In genomic region chr19:43774103-43774939, GRCh38 we compare ENCODE assay signal across 1 cellular context.
TF ChIP-seq lines count a peak whose summit lies in the region.

No MANE protein-coding gene starts in this region.

TF ChIP-seq in HepG2, 621 proteins besides CTCF, POLR2A, EP300 and RAD21 (continued from another document and continues in another):
- TF ChIP-seq ZNF143 (CRISPR knock-in tag; IDR thresholded peaks at IDR 0.05) (no peak), ZBTB38 (CRISPR knock-in tag; IDR thresholded peaks at IDR 0.05) (peak; percentile 38; the same call in 1 of the 2 replicates), MXI1 (IDR thresholded peaks at IDR 0.05; ENCODE audit: borderline replicate concordance, low read depth, low read length) (peak; percentile 36; the same call in 1 of the 3 replicates), ZBTB25 (CRISPR knock-in tag; IDR thresholded peaks at IDR 0.05) (0 out of 2 replicates have a peak, but pooled peaks have one; percentile 39), ZNF703 (CRISPR knock-in tag; IDR thresholded peaks at IDR 0.05; ENCODE audit: borderline replicate concordance) (no peak), ZNF34 (CRISPR knock-in tag; IDR thresholded peaks at IDR 0.05; ENCODE audit: borderline replicate concordance) (0 out of 2 replicates have a peak, but pooled peaks have one; percentile 42), SSRP1 (CRISPR knock-in tag; IDR thresholded peaks at IDR 0.05) (no peak), TFDP1 (CRISPR knock-in tag; IDR thresholded peaks at IDR 0.05; ENCODE audit: borderline replicate concordance) (0 out of 2 replicates have a peak, but pooled peaks have one; percentile 40), KDM1A (CRISPR knock-in tag; IDR thresholded peaks at IDR 0.05) (no peak), ZKSCAN8 (CRISPR knock-in tag; IDR thresholded peaks at IDR 0.05; ENCODE audit: borderline replicate concordance) (no peak), CC2D1A (CRISPR knock-in tag; IDR thresholded peaks at IDR 0.05) (no peak), MIXL1 (CRISPR knock-in tag; IDR thresholded peaks at IDR 0.05) (no peak), ADNP (CRISPR knock-in tag; IDR thresholded peaks at IDR 0.05) (no peak), NFRKB (IDR thresholded peaks at IDR 0.05) (no peak), ZNF350 (CRISPR knock-in tag; IDR thresholded peaks at IDR 0.05; ENCODE audit: borderline replicate concordance, low read depth) (no peak), SAFB2 (CRISPR knock-in tag; IDR thresholded peaks at IDR 0.05; ENCODE audit: borderline replicate concordance, low read depth) (0 out of 2 replicates have a peak, but pooled peaks have one; percentile 43), ZNF770 (CRISPR knock-in tag; IDR thresholded peaks at IDR 0.05) (no peak), KLF13 (CRISPR knock-in tag; IDR thresholded peaks at IDR 0.05) (no peak), ZNF766 (CRISPR knock-in tag; IDR thresholded peaks at IDR 0.05; ENCODE audit: borderline replicate concordance) (no peak), IKZF1 (IDR thresholded peaks at IDR 0.05) (no peak), RXRB (CRISPR knock-in tag; IDR thresholded peaks at IDR 0.05; ENCODE audit: borderline replicate concordance) (peak; percentile 83), KDM5A (IDR thresholded peaks at IDR 0.05; ENCODE audit: borderline replicate concordance, low read length) (no peak), SALL2 (CRISPR knock-in tag; IDR thresholded peaks at IDR 0.05) (no peak), MTA3 (CRISPR knock-in tag; IDR thresholded peaks at IDR 0.05) (no peak), SOX6 (IDR thresholded peaks at IDR 0.05) (no peak), SOX6 (CRISPR knock-in tag; IDR thresholded peaks at IDR 0.05) (no peak), YEATS4 (CRISPR knock-in tag; IDR thresholded peaks at IDR 0.05; ENCODE audit: borderline replicate concordance) (peak; percentile 61; the same call in 1 of the 2 replicates), ZFX (CRISPR knock-in tag; IDR thresholded peaks at IDR 0.05; ENCODE audit: low read depth) (peak; percentile 28; the same call in 1 of the 2 replicates), ZFP90 (CRISPR knock-in tag; IDR thresholded peaks at IDR 0.05; ENCODE audit: borderline replicate concordance) (no peak), FUBP1 (CRISPR knock-in tag; IDR thresholded peaks at IDR 0.05; ENCODE audit: borderline replicate concordance) (no peak), TBP (CRISPR knock-in tag; IDR thresholded peaks at IDR 0.05) (no peak), ARID2 (CRISPR knock-in tag; IDR thresholded peaks at IDR 0.05; ENCODE audit: borderline replicate concordance) (no peak), ZNF615 (CRISPR knock-in tag; IDR thresholded peaks at IDR 0.05; ENCODE audit: borderline replicate concordance) (no peak), MTA1 (CRISPR knock-in tag; IDR thresholded peaks at IDR 0.05; ENCODE audit: borderline replicate concordance) (peak; percentile 66; the same call in 1 of the 2 replicates), NCOR1 (IDR thresholded peaks at IDR 0.05; ENCODE audit: borderline replicate concordance, low read length) (no peak), RBM22 (optimal IDR thresholded peaks at IDR 0.05; ENCODE audit: low read length) (no peak), SIN3A (IDR thresholded peaks at IDR 0.05; ENCODE audit: borderline replicate concordance, low read depth, low read length) (no peak), ZNF205 (CRISPR knock-in tag; IDR thresholded peaks at IDR 0.05) (no peak), NCOA5 (CRISPR knock-in tag; IDR thresholded peaks at IDR 0.05) (no peak), RARA (CRISPR knock-in tag; IDR thresholded peaks at IDR 0.05) (peak; percentile 97), MTF2 (CRISPR knock-in tag; IDR thresholded peaks at IDR 0.05; ENCODE audit: borderline replicate concordance) (no peak), CEBPG (CRISPR knock-in tag; IDR thresholded peaks at IDR 0.05) (0 out of 2 replicates have a peak, but pooled peaks have one; percentile 13), ZNF841 (CRISPR knock-in tag; IDR thresholded peaks at IDR 0.05; ENCODE audit: borderline replicate concordance) (no peak), ARNTL (CRISPR knock-in tag; IDR thresholded peaks at IDR 0.05) (no peak), PLRG1 (conservative IDR thresholded peaks at IDR 0.05) (no peak), ZZZ3 (CRISPR knock-in tag; IDR thresholded peaks at IDR 0.05; ENCODE audit: borderline replicate concordance) (peak; percentile 58; the same call in 1 of the 2 replicates), NR2F6 (IDR thresholded peaks at IDR 0.05) (peak; percentile 54), NR2F6 (CRISPR knock-in tag; IDR thresholded peaks at IDR 0.05) (peak; percentile 81), IKZF5 (CRISPR knock-in tag; IDR thresholded peaks at IDR 0.05) (no peak), ZNF557 (CRISPR knock-in tag; IDR thresholded peaks at IDR 0.05) (no peak), SP4 (CRISPR knock-in tag; IDR thresholded peaks at IDR 0.05) (0 out of 2 replicates have a peak, but pooled peaks have one; percentile 21), FLYWCH1 (CRISPR knock-in tag; IDR thresholded peaks at IDR 0.05) (no peak), POLR2AphosphoS5 (IDR thresholded peaks at IDR 0.05; ENCODE audit: low read depth, low read length) (no peak), ZNF383 (CRISPR knock-in tag; IDR thresholded peaks at IDR 0.05; ENCODE audit: borderline replicate concordance) (no peak), ZNF329 (CRISPR knock-in tag; IDR thresholded peaks at IDR 0.05; ENCODE audit: low read depth) (no peak), ZBTB1 (CRISPR knock-in tag; IDR thresholded peaks at IDR 0.05; ENCODE audit: borderline replicate concordance) (peak; percentile 39; the same call in 1 of the 2 replicates), ZNF788 (CRISPR knock-in tag; IDR thresholded peaks at IDR 0.05; ENCODE audit: borderline replicate concordance) (peak; percentile 68; the same call in 1 of the 2 replicates), REPIN1 (CRISPR knock-in tag; IDR thresholded peaks at IDR 0.05; ENCODE audit: borderline replicate concordance, low read depth) (peak; percentile 43; the same call in 1 of the 2 replicates), ZNF816 (CRISPR knock-in tag; IDR thresholded peaks at IDR 0.05; ENCODE audit: borderline replicate concordance) (no peak), MAZ (IDR thresholded peaks at IDR 0.05; ENCODE audit: borderline replicate concordance, low read depth, low read length) (peak; percentile 58; the same call in 1 of the 2 replicates), MAZ (CRISPR knock-in tag; IDR thresholded peaks at IDR 0.05; ENCODE audit: low read depth) (peak; percentile 93), ZNF101 (CRISPR knock-in tag; IDR thresholded peaks at IDR 0.05; ENCODE audit: borderline replicate concordance, low read depth) (no peak), DR1 (CRISPR knock-in tag; IDR thresholded peaks at IDR 0.05) (no peak), ZBTB37 (CRISPR knock-in tag; IDR thresholded peaks at IDR 0.05) (no peak), HNRNPUL1 (IDR thresholded peaks at IDR 0.05; ENCODE audit: low read depth, low read length) (no peak), ZBTB34 (CRISPR knock-in tag; IDR thresholded peaks at IDR 0.05) (peak; percentile 39; the same call in 1 of the 2 replicates), CREB3 (CRISPR knock-in tag; IDR thresholded peaks at IDR 0.05) (no peak), MEIS2 (CRISPR knock-in tag; IDR thresholded peaks at IDR 0.05) (no peak), ATAD3A (CRISPR knock-in tag; IDR thresholded peaks at IDR 0.05) (no peak), SALL1 (CRISPR knock-in tag; IDR thresholded peaks at IDR 0.05) (peak; percentile 51; the same call in 1 of the 2 replicates), GLI4 (CRISPR knock-in tag; IDR thresholded peaks at IDR 0.05; ENCODE audit: borderline replicate concordance) (no peak), IRF1 (CRISPR knock-in tag; IDR thresholded peaks at IDR 0.05; ENCODE audit: low read depth) (no peak), ZC3H13 (CRISPR knock-in tag; IDR thresholded peaks at IDR 0.05) (no peak)
